ENCODE assay signal across 17 cellular contexts in the genomic region with DNA sequence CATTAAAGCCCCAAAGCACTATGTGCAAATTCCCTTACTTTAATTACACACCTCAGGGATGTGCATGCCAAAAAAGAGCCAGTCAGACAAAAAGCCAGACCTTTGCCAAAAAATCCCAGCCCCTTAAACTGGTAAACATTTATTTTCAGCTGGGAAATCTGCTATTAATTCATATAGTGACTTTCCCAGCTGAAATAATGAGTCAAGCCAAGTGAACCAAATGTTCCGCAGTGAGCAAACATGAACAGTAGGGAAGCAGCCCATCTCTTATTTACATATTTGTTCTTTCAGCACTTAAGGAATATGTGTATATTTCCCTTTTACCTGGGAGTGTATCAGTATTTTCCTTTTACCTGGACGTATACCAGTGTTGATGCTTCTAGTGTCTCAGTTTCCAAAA. TPM values are rescaled to one million over a fixed set of nuclear protein-coding genes. Genes with fewer than 3 reads are reported as not detected.
A peak's percentile ranks its signal among the peaks of the same experiment; 100 is the strongest.
DNase-seq lines count a peak whose midpoint lies in the region; ATAC-seq and TF ChIP-seq lines count a peak whose summit lies in the region.
"Had no signal": no experiment of that assay in that cellular context is flagged by ENCODE, and none has a peak within 500 bp of the region (broad histone marks: within the 10 kb centered on the region; RNA-seq: fewer than 3 reads in every experiment).

No MANE protein-coding gene starts in this region.

- peaks cover 50% of the 10 kb centered on the region for H3K4me1 ChIP-seq in neural progenitor cell
- H3K4me1 ChIP-seq in gastroesophageal sphincter: no peaks in the 10 kb centered on the region

- no peaks in the 10 kb centered on the region for H3K36me3 Mint-ChIP-seq in neural progenitor cell

- peaks cover 21% of the 10 kb centered on the region for H3K27me3 Mint-ChIP-seq in neural progenitor cell (ENCODE audit: insufficient read depth, low read depth)

- H3K4me3 ChIP-seq in neural progenitor cell (no peak overlapping the region), gastroesophageal sphincter (no peak overlapping the region)
- H3K4me3 ChIP-seq: K562 had no signal

- no peak overlapping the region for H3K27ac Mint-ChIP-seq in neural progenitor cell
- H3K27ac Mint-ChIP-seq: T-helper 1 cell treated with Interleukin-12 subunit alpha and Interleukin-12 subunit beta and Interleukin-4 antibody, amounts not matched to agents 30 μg/mL and 1 μg/mL, for 36 hours had no signal

- peaks cover 43% of the 10 kb centered on the region for H3F3A ChIP-seq in neural progenitor cell (ENCODE audit: low read depth)

- TF ChIP-seq CTCF in neural progenitor cell (IDR thresholded peaks at IDR 0.05): no peak
- no peak for TF ChIP-seq CTCF in gastroesophageal sphincter (IDR thresholded peaks at IDR 0.05)

- DNase-seq in DMS53 treated with DMSO at 0.1 percent for 48 hours (lab: John Stamatoyannopoulos, UW; ENCODE audit: unreplicated experiment): peak; percentile 1
- DNase-seq in NCI-H1694 (lab: John Stamatoyannopoulos, UW): peak; percentile 47
- DNase-seq in NCI-H748 (lab: John Stamatoyannopoulos, UW; ENCODE audit: unreplicated experiment): peak; percentile 68
- DNase-seq in neural progenitor cell (ENCODE audit: low spot score): no peak
- no peak for DNase-seq in mesenteric fat pad (ENCODE audit: low spot score)
- no peak for DNase-seq in stimulated activated CD4-positive, alpha-beta T cell treated with anti-CD3 and anti-CD28 coated beads, Interleukin-2, amount 100 ng/mL, for 24 hours
- DNase-seq: DMS153, NCI-H187, NCI-H2171 treated with DMSO at 0.1 percent for 48 hours, NCI-H510A treated with DMSO at 0.1 percent for 48 hours, OCI-M1, SHP77 treated with DMSO at 0.1 percent for 48 hours had no signal

- H3K4me1 Mint-ChIP-seq in neural progenitor cell: peaks cover 47% of the 10 kb centered on the region

- H3K9me3 Mint-ChIP-seq in neural progenitor cell: no peaks in the 10 kb centered on the region
- H3K9me3 Mint-ChIP-seq: T-helper 1 cell treated with Interleukin-12 subunit alpha and Interleukin-12 subunit beta and Interleukin-4 antibody, amounts not matched to agents 30 μg/mL and 1 μg/mL, for 36 hours had no signal

- no peak overlapping the region for H3K4me3 Mint-ChIP-seq in neural progenitor cell
- H3K4me3 Mint-ChIP-seq: T-helper 1 cell treated with Interleukin-12 subunit alpha and Interleukin-12 subunit beta and Interleukin-4 antibody, amounts not matched to agents 30 μg/mL and 1 μg/mL, for 36 hours had no signal

- peaks cover 4% of the 10 kb centered on the region for H3K79me2 ChIP-seq in neural progenitor cell (ENCODE audit: low read depth)

- TF ChIP-seq EP300 in gastroesophageal sphincter (IDR thresholded peaks at IDR 0.05): no peak

- H3K27me3 ChIP-seq in neural progenitor cell: no peaks in the 10 kb centered on the region
- H3K27me3 ChIP-seq in gastroesophageal sphincter: peaks cover 59% of the 10 kb centered on the region

- H3K27ac ChIP-seq in neural progenitor cell (no peak overlapping the region), gastroesophageal sphincter (no peak overlapping the region)
- H3K27ac ChIP-seq: C4-2B had no signal

- no peaks in the 10 kb centered on the region for H4K20me1 ChIP-seq in neural progenitor cell (ENCODE audit: low read depth)

- WGBS in gastroesophageal sphincter (ENCODE audit: low coverage in 1 of 2), 2 donors: 31 to 58% methylated on average over 2 of the region's 2 CpGs

- peak overlapping the region; percentile 75 for H3K4me2 ChIP-seq in neural progenitor cell

- no peak overlapping the region for H2AFZ ChIP-seq in neural progenitor cell (replicated peaks)

- H3K36me3 ChIP-seq in neural progenitor cell (no peaks in the 10 kb centered on the region), gastroesophageal sphincter (no peaks in the 10 kb centered on the region)

- TF ChIP-seq POLR2A in gastroesophageal sphincter (IDR thresholded peaks at IDR 0.05): no peak

- ATAC-seq in gastroesophageal sphincter: no peak
- ATAC-seq: K562 had no signal

- H3K9me3 ChIP-seq in neural progenitor cell (ENCODE audit: low read depth) (no peaks in the 10 kb centered on the region), gastroesophageal sphincter (no peaks in the 10 kb centered on the region)

- no peak overlapping the region for H3K9ac ChIP-seq in neural progenitor cell

RNA-seq across cellular contexts. Expression of a gene that starts 44.0 kb away (rescaled TPM):
- total RNA-seq in neural progenitor cell (ENCODE audit: low replicate concordance) (453 and 513 TPM in 2 replicates), mesenteric fat pad (not detected), gastroesophageal sphincter (not detected)
- total RNA-seq: K562, RPMI7951 had no signal

Comparison
In these comparisons a context has a peak if more than half of its experiments do, and no peak if none do; other contexts are left out.
1. DNase-seq: peak in DMS53 treated with DMSO at 0.1 percent for 48 hours (single experiment), NCI-H1694 (single experiment) and NCI-H748 (single experiment); none in neural progenitor cell (single experiment), mesenteric fat pad (single experiment) and stimulated activated CD4-positive, alpha-beta T cell treated with anti-CD3 and anti-CD28 coated beads, Interleukin-2, amount 100 ng/mL, for 24 hours (0 of 2).
2. RNA of a gene that starts 44.0 kb away (total RNA-seq): 453 to 513 TPM in neural progenitor cell; not detected in mesenteric fat pad (single experiment) and not detected in gastroesophageal sphincter; every median in the first group is over 100 times any median in the second.